8 cellular contexts compared by ENCODE assay signal in the genomic region with DNA sequence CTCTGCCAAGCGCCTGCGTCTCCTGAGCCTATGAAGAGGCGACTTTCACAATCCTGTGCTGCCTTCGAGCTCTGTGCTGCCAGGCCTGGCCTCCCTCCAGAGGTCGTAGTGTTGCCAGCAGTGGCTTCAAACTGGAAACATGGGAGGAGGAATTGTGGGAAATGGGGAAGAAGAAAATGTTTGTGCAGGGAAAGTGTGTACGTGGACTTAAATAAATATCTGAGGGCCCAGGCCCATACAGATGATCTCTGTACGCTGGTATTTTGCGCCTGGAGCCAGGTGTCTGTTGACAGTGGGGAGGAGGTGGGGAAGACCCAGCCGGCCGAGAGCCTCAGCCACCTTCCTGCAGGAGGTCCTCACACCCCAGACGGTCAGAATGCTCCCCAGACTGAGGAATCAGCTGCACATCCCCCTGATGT. TPM values are rescaled to one million over a fixed set of nuclear protein-coding genes. Genes with fewer than 3 reads are reported as not detected.
A peak's percentile ranks its signal among the peaks of the same experiment; 100 is the strongest.
DNase-seq lines count a peak whose midpoint lies in the region; TF ChIP-seq lines count a peak whose summit lies in the region.

No MANE protein-coding gene starts in this region.

- no peak overlapping the region for H3K4me3 Mint-ChIP-seq in nephron progenitor cell

- intact Hi-C loops in esophagus squamous epithelium (cut with DNase I): no loop called here

- no peak overlapping the region for H3K4me3 ChIP-seq in SJSA1
- H3K4me3 ChIP-seq in esophagus squamous epithelium: peak overlapping the region; percentile 26 to 55 (median 40)

- TF ChIP-seq POLR2A in esophagus squamous epithelium (IDR thresholded peaks at IDR 0.05) (peak in 1 of 4 donors; percentile 6), erythroblast (IDR thresholded peaks at IDR 0.05; ENCODE audit: low read length) (no peak)

- H3K36me3 ChIP-seq in SJSA1 (peaks cover 48% of the 10 kb centered on the region), esophagus squamous epithelium (peaks cover 0 to 60% (median 0%) of the 10 kb centered on the region in 3 donors)

- DNase-seq in DMS153 (lab: John Stamatoyannopoulos, UW): peak; percentile 68
- DNase-seq in SJSA1 (ENCODE audit: low read depth in 1 of 2, low spot score in 2 of 2): peak; percentile 54 to 55
- DNase-seq in esophagus squamous epithelium (lab: John Stamatoyannopoulos, UW): peak; percentile 9
- DNase-seq in nephron progenitor cell: no peak
- DNase-seq in stimulated activated CD4-positive, alpha-beta T cell treated with anti-CD3 and anti-CD28 coated beads, Interleukin-4, amount 100 ng/mL, for 24 hours: no peak
- no peak for DNase-seq in activated effector memory CD4-positive, alpha-beta T cell treated with anti-CD3 and anti-CD28 coated beads, Interleukin-2, amount 50 U/mL, for 16 hours
- no peak for DNase-seq in stimulated activated naive CD4-positive, alpha-beta T cell treated with Interleukin-2 at 50 U/mL for 16 hours (lab: John Stamatoyannopoulos, UW)
- DNase-seq in erythroblast (lab: John Stamatoyannopoulos, UW): no peak

- no peaks in the 10 kb centered on the region for H3K9me3 Mint-ChIP-seq in nephron progenitor cell

- peak overlapping the region; percentile 57 for H3K27ac Mint-ChIP-seq in nephron progenitor cell

- H3K27me3 ChIP-seq in SJSA1 (replicated peaks) (no peaks in the 10 kb centered on the region), esophagus squamous epithelium (no peaks in the 10 kb centered on the region)

- peak in 1 of 6 experiments; percentile 6 for TF ChIP-seq CTCF in esophagus squamous epithelium (IDR thresholded peaks at IDR 0.05)
- no peak for TF ChIP-seq CTCF in nephron progenitor cell (IDR thresholded peaks at IDR 0.05)

- no peaks in the 10 kb centered on the region for H3K9me3 ChIP-seq in SJSA1 (replicated peaks)
- H3K9me3 ChIP-seq in esophagus squamous epithelium: no peaks in the 10 kb centered on the region

- H3K4me1 ChIP-seq in SJSA1 (replicated peaks) (peaks cover 54% of the 10 kb centered on the region), esophagus squamous epithelium (peaks cover 27 to 91% (median 55%) of the 10 kb centered on the region in 3 donors)

- WGBS in esophagus squamous epithelium, 2 donors: 21 to 31% methylated on average over 11 of the region's 11 CpGs

- no peaks in the 10 kb centered on the region for H3K27me3 Mint-ChIP-seq in nephron progenitor cell (ENCODE audit: low read depth, poor library complexity)

- peaks cover 41% of the 10 kb centered on the region for H3K36me3 Mint-ChIP-seq in nephron progenitor cell (ENCODE audit: low read depth)

- peak overlapping the region; percentile 57 for H3K27ac ChIP-seq in SJSA1
- peak overlapping the region; percentile 87 to 97 (median 94) for H3K27ac ChIP-seq in esophagus squamous epithelium

- H3K4me1 Mint-ChIP-seq in nephron progenitor cell: peaks cover 84% of the 10 kb centered on the region

RNA-seq across cellular contexts. Expression of a gene that starts 44.6 kb away (rescaled TPM):
- 52.1 and 75.7 TPM in 2 replicates for total RNA-seq in SJSA1 (2014; rRNA removed; shearing (Covaris generic))
- total RNA-seq in esophagus squamous epithelium: 10 to 100 TPM; 15.6 to 54.4 (median 33.1) TPM

Comparison
In these comparisons a context has a peak if more than half of its experiments do, and no peak if none do; other contexts are left out.
1. DNase-seq: peak in DMS153 (single experiment), SJSA1 (2 of 2) and esophagus squamous epithelium (single experiment); none in nephron progenitor cell (single experiment), stimulated activated CD4-positive, alpha-beta T cell treated with anti-CD3 and anti-CD28 coated beads, Interleukin-4, amount 100 ng/mL, for 24 hours (single experiment), activated effector memory CD4-positive, alpha-beta T cell treated with anti-CD3 and anti-CD28 coated beads, Interleukin-2, amount 50 U/mL, for 16 hours (single experiment), stimulated activated naive CD4-positive, alpha-beta T cell treated with Interleukin-2 at 50 U/mL for 16 hours (single experiment) and erythroblast (0 of 2).